ENCODE assay signal across 24 cellular contexts in genomic region chr7:17007841-17008240, GRCh38.
"Had no signal": no experiment of that assay in that cellular context is flagged by ENCODE, and none has a peak within 500 bp of the region (broad histone marks: within the 10 kb centered on the region; RNA-seq: fewer than 3 reads in every experiment).

No MANE protein-coding gene starts in this region.

- H3K4me3 Mint-ChIP-seq: activated naive CD4-positive, alpha-beta T cell treated with anti-CD3 and anti-CD28 coated beads, Interleukin-2, amount 10 ng/mL, durations not matched to agents 7 days and 5 days; activated naive CD8-positive, alpha-beta T cell treated with anti-CD3 and anti-CD28 coated beads, Interleukin-2, amount 50 U/mL, for 24 hours; mesothelial cell of epicardium; natural killer cell treated with Interleukin-12 subunit alpha and Interleukin-12 subunit beta and Interleukin-15 and Interleukin-18, amount 100 ng/mL, for 72 hours had no signal

- H3K36me3 ChIP-seq: lower lobe of right lung, neutrophil had no signal

- H3K4me3 ChIP-seq: lower lobe of right lung had no signal

- H3K9ac ChIP-seq: parathyroid adenoma had no signal

- H3K79me2 ChIP-seq: parathyroid adenoma had no signal

- H3K9me3 Mint-ChIP-seq: activated naive CD4-positive, alpha-beta T cell treated with anti-CD3 and anti-CD28 coated beads, Interleukin-2, amount 10 ng/mL, durations not matched to agents 7 days and 5 days; activated naive CD8-positive, alpha-beta T cell treated with anti-CD3 and anti-CD28 coated beads, Interleukin-2, amount 50 U/mL, for 24 hours; natural killer cell treated with Interleukin-12 subunit alpha and Interleukin-12 subunit beta and Interleukin-15 and Interleukin-18, amount 100 ng/mL, for 72 hours had no signal

- H3K27ac ChIP-seq: lower lobe of right lung, neutrophil, parathyroid adenoma had no signal

- H3K27ac Mint-ChIP-seq: activated naive CD4-positive, alpha-beta T cell treated with anti-CD3 and anti-CD28 coated beads, Interleukin-2, amount 10 ng/mL, durations not matched to agents 7 days and 5 days; activated naive CD8-positive, alpha-beta T cell treated with anti-CD3 and anti-CD28 coated beads, Interleukin-2, amount 50 U/mL, for 24 hours; mesothelial cell of epicardium had no signal

- H3K4me1 ChIP-seq: parathyroid adenoma had no signal

- DNase-seq: activated CD4-positive, alpha-beta T cell treated with anti-CD3 and anti-CD28 coated beads, Interleukin-2, amount 50 U/mL, for 1 hour; activated CD4-positive, CD25-positive, alpha-beta regulatory T cell treated with anti-CD3 and anti-CD28 coated beads, Interleukin-2, amount 50 U/mL, for 72 hours; activated CD8-positive, alpha-beta memory T cell treated with anti-CD3 and anti-CD28 coated beads, Interleukin-2, amount 50 U/mL, for 48 hours; activated effector memory CD4-positive, alpha-beta T cell treated with Interleukin-2 at 50 U/mL for 16 hours; activated naive CD4-positive, alpha-beta T cell treated with anti-CD3 and anti-CD28 coated beads, Interleukin-2, amount 10 ng/mL, durations not matched to agents 7 days and 5 days; activated naive CD8-positive, alpha-beta T cell treated with anti-CD3 and anti-CD28 coated beads, Interleukin-2, amount 50 U/mL, for 24 hours; activated T-cell treated with anti-CD3 and anti-CD28 coated beads, Interleukin-2, amount 50 U/mL, for 48 hours; aorta; dermis blood vessel endothelial cell; effector memory CD4-positive, alpha-beta T cell; foreskin melanocyte; glutamatergic neuron; hippocampal formation; lower lobe of right lung; stimulated activated CD8-positive, alpha-beta memory T cell treated with anti-CD3 and anti-CD28 coated beads, Interleukin-4, amount 100 ng/mL, for 48 hours; stimulated activated naive CD4-positive, alpha-beta T cell; T-helper 1 cell; T1000 had no signal

- H3K27me3 ChIP-seq: neutrophil had no signal

- H3K4me1 Mint-ChIP-seq: mesothelial cell of epicardium had no signal

- H3K36me3 Mint-ChIP-seq: natural killer cell treated with Interleukin-12 subunit alpha and Interleukin-12 subunit beta and Interleukin-15 and Interleukin-18, amount 100 ng/mL, for 72 hours had no signal

- H3K9me3 ChIP-seq: lower lobe of right lung, neutrophil had no signal

- FAIRE-seq: endothelial cell of umbilical vein, islet of Langerhans had no signal

- H3K27me3 Mint-ChIP-seq: activated naive CD4-positive, alpha-beta T cell treated with anti-CD3 and anti-CD28 coated beads, Interleukin-2, amount 10 ng/mL, durations not matched to agents 7 days and 5 days; activated naive CD8-positive, alpha-beta T cell treated with anti-CD3 and anti-CD28 coated beads, Interleukin-2, amount 50 U/mL, for 24 hours had no signal
